ENCODE assay signal across 8 cellular contexts in the genomic region with DNA sequence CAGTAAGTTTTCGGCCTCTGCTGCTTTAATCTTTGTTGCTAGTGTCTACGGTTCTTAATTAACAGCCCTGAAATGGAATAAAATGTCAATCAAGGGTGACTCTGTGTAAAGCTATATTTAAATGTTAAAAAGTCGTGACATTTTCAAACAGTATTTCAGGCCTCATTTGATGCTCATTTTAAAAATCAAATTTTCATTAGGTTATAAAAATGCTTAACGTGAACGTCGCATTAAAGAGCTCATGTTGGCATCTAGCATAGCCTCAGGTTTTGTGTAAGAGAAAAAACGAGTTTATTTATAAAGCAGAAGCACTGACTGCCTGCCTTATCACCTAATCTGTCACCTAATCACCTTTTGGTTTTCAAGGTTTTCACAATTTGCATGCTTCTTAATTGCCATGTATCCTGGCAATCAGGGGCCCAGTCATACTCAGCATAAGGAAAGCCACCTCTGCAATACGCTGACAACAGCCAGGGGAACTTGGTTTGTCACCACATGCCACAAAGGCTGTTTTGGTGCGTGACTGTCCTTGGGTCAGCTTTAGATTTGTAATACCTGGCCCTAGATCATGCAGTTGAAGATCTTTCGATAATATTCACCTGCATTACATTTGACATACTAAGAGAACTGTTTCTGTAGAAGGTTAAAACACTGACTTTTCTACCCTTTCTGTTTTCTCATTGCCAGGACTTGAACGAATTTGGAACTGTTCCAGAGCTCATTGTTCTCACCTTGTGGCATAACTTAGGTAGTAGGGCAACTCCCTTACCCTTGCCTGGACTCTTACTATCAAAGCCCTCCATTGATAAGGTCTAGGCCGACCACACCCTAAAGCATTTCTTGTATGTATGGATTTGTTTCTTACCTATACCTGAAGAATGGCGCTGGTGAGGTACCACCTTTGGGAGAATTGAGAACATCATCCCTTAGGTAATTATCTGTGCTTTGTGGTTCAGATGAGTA.
DNase-seq lines count a peak whose midpoint lies in the region; ATAC-seq and TF ChIP-seq lines count a peak whose summit lies in the region.

No MANE protein-coding gene starts in this region.

- intact Hi-C loops in tibial artery (cut with DNase I; ENCODE audit: low total_unique reads), result loop anchor here (5.0 to 10.0 kb wide), 4 partner anchors 240 to 910 kb away; a partner anchor contains a TSS

- no peak for TF ChIP-seq CTCF in tibial artery (IDR thresholded peaks at IDR 0.05)

- H3K36me3 Mint-ChIP-seq in immature natural killer cell, result no peaks in the 10 kb centered on the region

- ATAC-seq in GM21526 (IDR thresholded peaks at IDR 0.05; ENCODE audit: low FRiP score, unreplicated experiment), result no peak

- H3K4me1 Mint-ChIP-seq in immature natural killer cell, result peaks cover 20 to 26% of the 10 kb centered on the region in 2 donors

- DNase-seq in activated CD8-positive, alpha-beta memory T cell treated with anti-CD3 and anti-CD28 coated beads for 24 hours, result peak; percentile 57
- no peak for DNase-seq in activated CD8-positive, alpha-beta memory T cell treated with anti-CD3 and anti-CD28 coated beads, Interleukin-2, amount 50 U/mL, for 4 hours
- peak; percentile 11 for DNase-seq in activated CD4-positive, CD25-positive, alpha-beta regulatory T cell treated with anti-CD3 and anti-CD28 coated beads, Interleukin-2, amount 50 U/mL, for 16 hours (ENCODE audit: low read depth, low spot score)
- DNase-seq in immature natural killer cell (no peak), tibial artery (no peak), NCI-H2196 treated with DMSO at 0.1 percent for 48 hours (lab: John Stamatoyannopoulos, UW; ENCODE audit: unreplicated experiment) (no peak), H7 (no peak)

- H3K27ac ChIP-seq in tibial artery, result peak overlapping the region; percentile 43 to 47

- H3K27me3 Mint-ChIP-seq in immature natural killer cell (ENCODE audit: low read depth in 3 of 3), result peaks cover 0 to 19% (median 5%) of the 10 kb centered on the region in 3 donors

- H3K27ac Mint-ChIP-seq in immature natural killer cell, result peak overlapping the region in 3 of 6 donors; percentile 24 to 37 (median 27)

- no peaks in the 10 kb centered on the region for H3K9me3 ChIP-seq in tibial artery

- no peak overlapping the region for H3K4me3 ChIP-seq in tibial artery
- H3K4me3 ChIP-seq in H7 (ENCODE audit: insufficient read depth, low read depth, low read length), result no peak overlapping the region

- H3K4me1 ChIP-seq in tibial artery, result peaks cover 0 to 21% (median 14%) of the 10 kb centered on the region in 4 donors

- H3K27me3 ChIP-seq in tibial artery (peaks cover 0 to 2% of the 10 kb centered on the region in 2 donors), H7 (ENCODE audit: control insufficient read depth, insufficient read depth, low read length) (no peaks in the 10 kb centered on the region)

- H3K9me3 Mint-ChIP-seq in immature natural killer cell, result no peaks in the 10 kb centered on the region

- peak overlapping the region in 3 of 5 donors; percentile 8 to 67 (median 64) for H3K4me3 Mint-ChIP-seq in immature natural killer cell

- no peaks in the 10 kb centered on the region for H3K36me3 ChIP-seq in tibial artery
- H3K36me3 ChIP-seq in H7 (replicated peaks; ENCODE audit: control insufficient read depth, insufficient read depth, low read length), result no peaks in the 10 kb centered on the region

Comparison
In these comparisons a context has a peak if more than half of its experiments do, and no peak if none do; other contexts are left out.
1. DNase-seq: peak in activated CD8-positive, alpha-beta memory T cell treated with anti-CD3 and anti-CD28 coated beads for 24 hours (single experiment) and activated CD4-positive, CD25-positive, alpha-beta regulatory T cell treated with anti-CD3 and anti-CD28 coated beads, Interleukin-2, amount 50 U/mL, for 16 hours (single experiment); none in activated CD8-positive, alpha-beta memory T cell treated with anti-CD3 and anti-CD28 coated beads, Interleukin-2, amount 50 U/mL, for 4 hours (single experiment), immature natural killer cell (0 of 3), tibial artery (0 of 2), NCI-H2196 treated with DMSO at 0.1 percent for 48 hours (single experiment) and H7 (single experiment).